Comparison of ENCODE assay signal across 1 cellular context in genomic region chr4:1721003-1721665, GRCh38.
TF ChIP-seq lines count a peak whose summit lies in the region.

TACC3 (plus strand) TSS chr4:1721521; CDS start chr4:1723422, 1,901 bp downstream.
TMEM129 (minus strand) TSS chr4:1721323; CDS start chr4:1720837, 486 bp downstream.

TF ChIP-seq in HepG2, 621 proteins besides CTCF, POLR2A, EP300 and RAD21 (continued from another document and continues in another):
- TF ChIP-seq ZNF318 (CRISPR knock-in tag; IDR thresholded peaks at IDR 0.05) (no peak), RFX3 (CRISPR knock-in tag; IDR thresholded peaks at IDR 0.05) (no peak), FOXA1 (IDR thresholded peaks at IDR 0.05) (no peak), FOXA1 (CRISPR knock-in tag; IDR thresholded peaks at IDR 0.05) (no peak; the same call in 1 of the 2 replicates), ZNF331 (CRISPR knock-in tag; IDR thresholded peaks at IDR 0.05) (peak; percentile 24; the same call in 1 of the 2 replicates), ZBTB39 (CRISPR knock-in tag; IDR thresholded peaks at IDR 0.05) (0 out of 2 replicates have a peak, but pooled peaks have one; percentile 66), USF2 (IDR thresholded peaks at IDR 0.05; ENCODE audit: low read depth, low read length) (no peak), USF2 (CRISPR knock-in tag; IDR thresholded peaks at IDR 0.05; ENCODE audit: borderline replicate concordance) (no peak), ZKSCAN8 (CRISPR knock-in tag; IDR thresholded peaks at IDR 0.05; ENCODE audit: borderline replicate concordance) (no peak), ATF4 (CRISPR knock-in tag; IDR thresholded peaks at IDR 0.05) (no peak), CC2D1A (CRISPR knock-in tag; IDR thresholded peaks at IDR 0.05) (0 out of 2 replicates have a peak, but pooled peaks have one; percentile 32), ZNF713 (CRISPR knock-in tag; IDR thresholded peaks at IDR 0.05) (no peak), RFXAP (CRISPR knock-in tag; IDR thresholded peaks at IDR 0.05; ENCODE audit: borderline replicate concordance) (peak; percentile 8; the same call in 1 of the 2 replicates), ZIK1 (CRISPR knock-in tag; IDR thresholded peaks at IDR 0.05; ENCODE audit: borderline replicate concordance, low read depth) (no peak), HNF4A (CRISPR knock-in tag; IDR thresholded peaks at IDR 0.05) (no peak; the same call in 1 of the 2 replicates), NONO (IDR thresholded peaks at IDR 0.05) (no peak), NONO (CRISPR knock-in tag; conservative IDR thresholded peaks at IDR 0.05) (peak; percentile 67; the same call in 1 of the 2 replicates), ZNF710 (CRISPR knock-in tag; IDR thresholded peaks at IDR 0.05; ENCODE audit: borderline replicate concordance) (no peak), ETV5 (CRISPR knock-in tag; IDR thresholded peaks at IDR 0.05; ENCODE audit: borderline replicate concordance) (peak; percentile 65; the same call in 1 of the 2 replicates), ETV6 (CRISPR knock-in tag; conservative IDR thresholded peaks at IDR 0.05) (no peak), ZNF138 (CRISPR knock-in tag; IDR thresholded peaks at IDR 0.05; ENCODE audit: low read depth) (no peak; the same call in 1 of the 2 replicates), ZFP62 (CRISPR knock-in tag; IDR thresholded peaks at IDR 0.05) (no peak), KLF9 (CRISPR knock-in tag; IDR thresholded peaks at IDR 0.05; ENCODE audit: low read depth) (no peak), PRDM4 (CRISPR knock-in tag; IDR thresholded peaks at IDR 0.05; ENCODE audit: borderline replicate concordance) (no peak), ARID5B (CRISPR knock-in tag; IDR thresholded peaks at IDR 0.05) (no peak), FOXK1 (CRISPR knock-in tag; IDR thresholded peaks at IDR 0.05; ENCODE audit: borderline replicate concordance, low read depth) (peak; percentile 77; the same call in 1 of the 2 replicates), GTF2F1 (IDR thresholded peaks at IDR 0.05; ENCODE audit: low read length) (no peak), IRF2 (CRISPR knock-in tag; IDR thresholded peaks at IDR 0.05) (0 out of 2 replicates have a peak, but pooled peaks have one; percentile 67), ZNF564 (CRISPR knock-in tag; IDR thresholded peaks at IDR 0.05) (peak; percentile 83), MZF1 (CRISPR knock-in tag; IDR thresholded peaks at IDR 0.05; ENCODE audit: borderline replicate concordance) (no peak), NFE2 (CRISPR knock-in tag; IDR thresholded peaks at IDR 0.05) (no peak), ZNF326 (CRISPR knock-in tag; IDR thresholded peaks at IDR 0.05; ENCODE audit: borderline replicate concordance) (no peak), STAG1 (CRISPR knock-in tag; IDR thresholded peaks at IDR 0.05) (no peak), TFE3 (CRISPR knock-in tag; IDR thresholded peaks at IDR 0.05) (no peak)
